Comparison of ENCODE assay signal across 9 cellular contexts in genomic region chr20:13786143-13786828, GRCh38. TPM values are rescaled to one million over a fixed set of nuclear protein-coding genes. Genes with fewer than 3 reads are reported as not detected.
DNase-seq lines count a peak whose midpoint lies in the region; ATAC-seq, FAIRE-seq and TF ChIP-seq lines count a peak whose summit lies in the region.
"Had no signal": no experiment of that assay in that cellular context is flagged by ENCODE, and none has a peak within 500 bp of the region (broad histone marks: within the 10 kb centered on the region; RNA-seq: fewer than 3 reads in every experiment).

No MANE protein-coding gene starts in this region.

- H3K9me3 ChIP-seq in GM12878 (replicated peaks; ENCODE audit: control insufficient read depth, insufficient read depth, low read length) (no peaks in the 10 kb centered on the region), mesenchymal stem cell (ENCODE audit: control insufficient read depth, low read length) (no peaks in the 10 kb centered on the region)

- H3K4me2 ChIP-seq in GM12878 (ENCODE audit: control insufficient read depth, insufficient read depth) (peak overlapping the region; percentile 66), mesenchymal stem cell (ENCODE audit: low read length, poor library complexity, severe bottlenecking) (peak overlapping the region; percentile 83)

- H3K4me1 Mint-ChIP-seq in stimulated activated naive CD8-positive, alpha-beta T cell treated with anti-CD3 and anti-CD28 coated beads, Interleukin-15, Interleukin-2, amounts not matched to agents 100 ng/mL and 50 ng/mL, for 24 hours (ENCODE audit: low read depth): peaks cover 46% of the 10 kb centered on the region

- no peak for DNase-seq in stimulated activated naive CD8-positive, alpha-beta T cell treated with anti-CD3 and anti-CD28 coated beads, Interleukin-15, Interleukin-2, amounts not matched to agents 100 U/mL and 50 U/mL, for 24 hours
- no peak for DNase-seq in GM12878 (ENCODE audit: low read depth, low spot score)
- no peak for DNase-seq in mesenchymal stem cell
- DNase-seq in GM19238 (ENCODE audit: insufficient read length, low spot score): no peak
- no peak for DNase-seq in NCI-H1417 (lab: John Stamatoyannopoulos, UW)
- DNase-seq: stimulated activated CD4-positive, alpha-beta T cell treated with anti-CD3 and anti-CD28 coated beads, Interleukin-4, amount 100 ng/mL, for 4 hours had no signal

- H2AK5ac ChIP-seq in mesenchymal stem cell (ENCODE audit: low read length, severe bottlenecking): no peak overlapping the region

- H2AFZ ChIP-seq in GM12878 (ENCODE audit: control insufficient read depth, low read depth, low read length): no peak overlapping the region
- no peak overlapping the region for H2AFZ ChIP-seq in mesenchymal stem cell (ENCODE audit: low read depth, low read length)

- ATAC-seq in stimulated activated naive CD8-positive, alpha-beta T cell treated with anti-CD3 and anti-CD28 coated beads, Interleukin-15, Interleukin-2, amounts not matched to agents 100 U/mL and 50 U/mL, for 24 hours: no peak
- no peak for ATAC-seq in GM12878
- ATAC-seq in GM19395 (IDR thresholded peaks at IDR 0.05; ENCODE audit: unreplicated experiment): no peak
- ATAC-seq in HG02678 (IDR thresholded peaks at IDR 0.05; ENCODE audit: unreplicated experiment): no peak

- no peaks in the 10 kb centered on the region for H3K27me3 ChIP-seq in GM12878 (replicated peaks in 1 of 2; ENCODE audit: control insufficient read depth in 2 of 2, insufficient read depth in 2 of 2, low read length in 1 of 2)
- no peaks in the 10 kb centered on the region for H3K27me3 ChIP-seq in mesenchymal stem cell (ENCODE audit: control insufficient read depth in 1 of 2, insufficient read depth in 1 of 2, low read length in 2 of 2)

- H4K8ac ChIP-seq in mesenchymal stem cell (ENCODE audit: low read length): no peak overlapping the region

- no peak overlapping the region for H3K4ac ChIP-seq in mesenchymal stem cell (ENCODE audit: low read depth in 1 of 2, low read length in 2 of 2)

- H3K9ac ChIP-seq in GM12878 (ENCODE audit: control insufficient read depth, insufficient read depth, low read length) (peak overlapping the region; percentile 92; the same call in 1 of the 2 replicates), mesenchymal stem cell (ENCODE audit: low read length) (peak overlapping the region; percentile 97)

- H4K20me1 ChIP-seq in GM12878 (ENCODE audit: control insufficient read depth, insufficient read depth): no peaks in the 10 kb centered on the region

- H2BK15ac ChIP-seq in mesenchymal stem cell (ENCODE audit: low read depth, poor library complexity, severe bottlenecking): no peak overlapping the region

- no peak for TF ChIP-seq EP300 in GM12878 (IDR thresholded peaks at IDR 0.05; ENCODE audit: borderline replicate concordance in 1 of 2, control insufficient read depth in 1 of 2, low read depth in 2 of 2, low read length in 2 of 2)

- intact Hi-C loops in GM12878 (cut with micrococcal nuclease; ENCODE audit: unreplicated experiment): loop anchor here (5.0 kb wide), 1 partner anchor 859 kb away; no protein-coding TSS in a partner anchor

- SMC1A ChIA-PET in GM12878 (lab: Charles Lee; ENCODE audit: uncharacterized antibody, unreplicated experiment): interaction anchor here (1.0 to 2.3 kb wide), 4 partner anchors 11 to 175 kb away, joined by 3 to 16 read pairs (median 4); no protein-coding TSS in a partner anchor

- H3K27ac ChIP-seq in GM12878 (ENCODE audit: control insufficient read depth, insufficient read depth): no peak overlapping the region
- H3K27ac ChIP-seq in mesenchymal stem cell (ENCODE audit: low read length, poor library complexity, severe bottlenecking): no peak overlapping the region

- H3K79me1 ChIP-seq in mesenchymal stem cell (replicated peaks; ENCODE audit: low read length, poor library complexity, severe bottlenecking): peaks cover 28% of the 10 kb centered on the region

- TF ChIP-seq CTCF in GM12878 (IDR thresholded peaks at IDR 0.05 in 2 of 3, conservative IDR thresholded peaks at IDR 0.05 in 1 of 3; ENCODE audit: control insufficient read depth in 2 of 3, extremely low read depth in 1 of 3, insufficient read depth in 1 of 3, low read depth in 3 of 3, low read length in 3 of 3): no peak

- no peaks in the 10 kb centered on the region for H3K9me3 Mint-ChIP-seq in stimulated activated naive CD8-positive, alpha-beta T cell treated with anti-CD3 and anti-CD28 coated beads, Interleukin-15, Interleukin-2, amounts not matched to agents 100 ng/mL and 50 ng/mL, for 24 hours

- POLR2A ChIA-PET in GM12878 (lab: Charles Lee): no interaction called here

- H3K27ac Mint-ChIP-seq in stimulated activated naive CD8-positive, alpha-beta T cell treated with anti-CD3 and anti-CD28 coated beads, Interleukin-15, Interleukin-2, amounts not matched to agents 100 ng/mL and 50 ng/mL, for 24 hours: peak overlapping the region; percentile 82

- no peak overlapping the region for H3K14ac ChIP-seq in mesenchymal stem cell (ENCODE audit: low read length in 2 of 2)

- H4K91ac ChIP-seq in mesenchymal stem cell (ENCODE audit: low read length): no peak overlapping the region

- no peak overlapping the region for H2BK120ac ChIP-seq in mesenchymal stem cell (ENCODE audit: low read depth, low read length)

- BruUV-seq in GM12878 (replicated peaks; lab: Mats Ljungman, UMichigan): no TSS peak

- H2BK12ac ChIP-seq in mesenchymal stem cell (ENCODE audit: low read length in 2 of 2): no peak overlapping the region

- H3K36me3 ChIP-seq in GM12878 (ENCODE audit: control insufficient read depth in 2 of 2, insufficient read depth in 2 of 2, low read length in 1 of 2): peaks cover 0 to 2% of the 10 kb centered on the region in 2 experiments; a peak in 1 of 4 replicates
- peaks cover 16 to 53% of the 10 kb centered on the region in 2 experiments for H3K36me3 ChIP-seq in mesenchymal stem cell (ENCODE audit: control insufficient read depth in 1 of 2, insufficient read depth in 2 of 2, low read depth in 1 of 2, low read length in 2 of 2)

- CTCF ChIA-PET in GM12878 (lab: Yijun Ruan, JAX): interaction anchor here (0.5 to 3.4 kb wide), 12 partner anchors 9 to 462 kb away, joined by 3 to 30 read pairs (median 4); no protein-coding TSS in a partner anchor

- no peaks in the 10 kb centered on the region for H3K27me3 Mint-ChIP-seq in stimulated activated naive CD8-positive, alpha-beta T cell treated with anti-CD3 and anti-CD28 coated beads, Interleukin-15, Interleukin-2, amounts not matched to agents 100 ng/mL and 50 ng/mL, for 24 hours

- peaks cover 47% of the 10 kb centered on the region for H3K79me2 ChIP-seq in GM12878 (ENCODE audit: control insufficient read depth, insufficient read depth, low read length)

- H3K4me3 ChIP-seq in GM12878 (peak overlapping the region; percentile 99), mesenchymal stem cell (ENCODE audit: insufficient read depth in 1 of 2, low read depth in 1 of 2, low read length in 2 of 2) (peak overlapping the region in 1 of 2 experiments; percentile 94)

- FAIRE-seq in GM12878 (lab: Jason Lieb, UNC): no peak

- H3K36me3 Mint-ChIP-seq in stimulated activated naive CD8-positive, alpha-beta T cell treated with anti-CD3 and anti-CD28 coated beads, Interleukin-15, Interleukin-2, amounts not matched to agents 100 ng/mL and 50 ng/mL, for 24 hours (ENCODE audit: low read depth): peaks cover 52% of the 10 kb centered on the region

- no peak overlapping the region for H3K23ac ChIP-seq in mesenchymal stem cell (ENCODE audit: low read length in 2 of 2)

- H3K4me1 ChIP-seq in GM12878 (ENCODE audit: control insufficient read depth, insufficient read depth, low read length) (peaks cover 5% of the 10 kb centered on the region), mesenchymal stem cell (ENCODE audit: control insufficient read depth, insufficient read depth, low read depth, low read length) (peaks cover 4% of the 10 kb centered on the region)

- 85% methylated on average over 8 of the region's 8 CpGs for WGBS in GM12878 (ENCODE audit: insufficient coverage, insufficient replicate concordance, low lambda C conversion rate, missing lambda C conversion rate)
- whole genome bisulfite sequencing in mesenchymal stem cell: 82% methylated on average over 6 of the region's 8 CpGs

- no peak overlapping the region for H2BK5ac ChIP-seq in mesenchymal stem cell (ENCODE audit: low read depth, low read length, poor library complexity, severe bottlenecking)

- RAD21 ChIA-PET in GM12878 (lab: Charles Lee; ENCODE audit: unreplicated experiment): interaction anchor here (0.8 to 2.8 kb wide), 4 partner anchors 9 to 239 kb away, joined by 3 to 20 read pairs (median 4); no protein-coding TSS in a partner anchor

- TF ChIP-seq RAD21 in GM12878 (IDR thresholded peaks at IDR 0.05; ENCODE audit: insufficient read depth, low read depth, low read length): no peak

- peak overlapping the region; percentile 100 for H3K4me3 Mint-ChIP-seq in stimulated activated naive CD8-positive, alpha-beta T cell treated with anti-CD3 and anti-CD28 coated beads, Interleukin-15, Interleukin-2, amounts not matched to agents 100 ng/mL and 50 ng/mL, for 24 hours

- in situ Hi-C loops in GM12878 (cut with MboI): loop anchor here (25.0 kb wide), 1 partner anchor 324 kb away; no protein-coding TSS in a partner anchor

- no peak overlapping the region for H3K18ac ChIP-seq in mesenchymal stem cell (ENCODE audit: low read depth in 1 of 2, low read length in 2 of 2)

- no peak for TF ChIP-seq POLR2A in GM12878 (IDR thresholded peaks at IDR 0.05; ENCODE audit: low read depth, low read length)

RNA-seq across cellular contexts. Expression of gene NDUFAF5, which starts 1.5 kb away (rescaled TPM):
- 61.2 and 61.3 TPM in 2 replicates for total RNA-seq in GM12878 (2013; cell fraction: nucleolus; rRNA removed)
- total RNA-seq in GM12878 (2014; rRNA removed): 15.6 and 19.8 TPM in 2 replicates
- 24.8 and 25.2 TPM in 2 replicates for total RNA-seq in GM12878 (2014; rRNA removed; fragmentation: Illumina TruSeq; extraction: Trizol)
- total RNA-seq in GM12878 (2021): 27.2 and 36.9 TPM in 2 replicates
- 19.1 TPM for polyA plus RNA-seq in GM12878 (2011; ENCODE audit: low read depth)
- 28.5 and 41.9 TPM in 2 replicates for polyA plus RNA-seq in GM12878 (2011; rRNA removed)
- 8.9 and 11.0 TPM in 2 replicates for polyA plus RNA-seq in GM12878 (2011; cell fraction: cytosol; rRNA removed)
- 25.4 and 31.0 TPM in 2 replicates for polyA plus RNA-seq in GM12878 (2011; cell fraction: nucleus; rRNA removed)
- 15.2 and 20.9 TPM in 2 replicates for polyA plus RNA-seq in GM12878 (2012)
- polyA plus RNA-seq in GM12878 (2014; fragmentation: Illumina TruSeq; extraction: Trizol): 23.9 and 38.5 TPM in 2 replicates
- polyA plus RNA-seq in GM12878 (2014; fragmentation: Nextera tagmentation; extraction: Ambion mirVana): 10 to 100 TPM; 24.7 to 27.5 TPM
- polyA plus RNA-seq in GM12878 (2014; rRNA removed): 19.0 and 28.8 TPM in 2 replicates
- polyA plus RNA-seq in GM12878 (2016; fragmentation: Nextera tagmentation; extraction: Ambion mirVana): 10 to 100 TPM; 30.6 to 33.1 TPM
- 9.8 and 15.4 TPM in 2 replicates for polyA minus RNA-seq in GM12878 (2011; rRNA and poly(A)+ RNA removed)
- 3.0 and 3.1 TPM in 2 replicates for polyA minus RNA-seq in GM12878 (2011; cell fraction: cytosol; rRNA and poly(A)+ RNA removed)
- polyA minus RNA-seq in GM12878 (2011; cell fraction: nucleus; rRNA and poly(A)+ RNA removed): 15.2 and 21.0 TPM in 2 replicates
- 11.4 TPM for polyA plus RNA-seq in mesenchymal stem cell (2013, experiment 1 of 2)
- 11.8 TPM for polyA plus RNA-seq in mesenchymal stem cell (2013, experiment 2 of 2)

RNA-seq across cellular contexts. Expression of gene ESF1, which starts 1.6 kb away (rescaled TPM):
- 35.3 and 35.5 TPM in 2 replicates for total RNA-seq in GM12878 (2013; cell fraction: nucleolus; rRNA removed)
- total RNA-seq in GM12878 (2014; rRNA removed) (9.2 and 15.0 TPM in 2 replicates), GM12878 (2014; rRNA removed; fragmentation: Illumina TruSeq; extraction: Trizol) (32.9 and 36.3 TPM in 2 replicates), GM12878 (2021) (19.1 and 20.2 TPM in 2 replicates)
- 9.6 TPM for polyA plus RNA-seq in GM12878 (2011; ENCODE audit: low read depth)
- polyA plus RNA-seq in GM12878 (2011; rRNA removed) (9.4 and 18.3 TPM in 2 replicates), GM12878 (2014; fragmentation: Illumina TruSeq; extraction: Trizol) (36.2 and 46.3 TPM in 2 replicates), GM12878 (2014; fragmentation: Nextera tagmentation; extraction: Ambion mirVana) (10 to 100 TPM; 20.2 to 27.6 TPM), GM12878 (2014; rRNA removed) (11.5 and 16.5 TPM in 2 replicates), GM12878 (2016; fragmentation: Nextera tagmentation; extraction: Ambion mirVana) (10 to 100 TPM; 11.0 to 14.1 TPM)
- 1.0 and 1.6 TPM in 2 replicates for polyA plus RNA-seq in GM12878 (2011; cell fraction: cytosol; rRNA removed)
- 2.6 and 6.4 TPM in 2 replicates for polyA plus RNA-seq in GM12878 (2011; cell fraction: nucleus; rRNA removed)
- polyA plus RNA-seq in GM12878 (2012): 15.6 and 17.3 TPM in 2 replicates
- polyA minus RNA-seq in GM12878 (2011; rRNA and poly(A)+ RNA removed): 2.0 and 2.2 TPM in 2 replicates
- polyA minus RNA-seq in GM12878 (2011; cell fraction: cytosol; rRNA and poly(A)+ RNA removed): 4.3 and 4.4 TPM in 2 replicates
- polyA minus RNA-seq in GM12878 (2011; cell fraction: nucleus; rRNA and poly(A)+ RNA removed): 2.7 and 7.0 TPM in 2 replicates
- 20.9 TPM for polyA plus RNA-seq in mesenchymal stem cell (2013, experiment 1 of 2)
- polyA plus RNA-seq in mesenchymal stem cell (2013, experiment 2 of 2): 19.9 TPM
